In the genomic region with DNA sequence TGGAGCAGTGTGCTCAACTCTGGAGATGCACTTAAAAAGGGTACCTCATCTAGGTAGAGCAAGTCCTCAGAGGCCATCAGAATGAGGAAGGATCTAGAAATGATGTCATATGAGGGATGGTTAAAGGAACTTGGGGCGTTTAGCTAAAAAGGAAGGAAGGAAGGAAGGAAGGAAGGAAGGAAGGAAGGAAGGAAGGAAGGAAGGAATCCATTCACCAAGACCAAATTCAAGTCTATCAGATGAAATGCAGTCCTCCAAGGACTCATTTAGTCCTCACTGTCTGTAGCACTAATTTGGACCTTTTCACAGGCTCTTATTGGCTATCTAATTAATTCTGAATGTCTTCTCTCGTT, we compare ENCODE assay signal across 17 cellular contexts.
A peak's percentile ranks its signal among the peaks of the same experiment; 100 is the strongest.
DNase-seq lines count a peak whose midpoint lies in the region; ATAC-seq, FAIRE-seq and TF ChIP-seq lines count a peak whose summit lies in the region.
"Had no signal": no experiment of that assay in that cellular context is flagged by ENCODE, and none has a peak within 500 bp of the region (broad histone marks: within the 10 kb centered on the region; RNA-seq: fewer than 3 reads in every experiment).

No MANE protein-coding gene starts in this region.

- peak overlapping the region; percentile 74 for H3K4me2 ChIP-seq in GM12878 (ENCODE audit: control insufficient read depth, insufficient read depth)

- H4K20me1 ChIP-seq in GM12878 (ENCODE audit: control insufficient read depth, insufficient read depth) = no peaks in the 10 kb centered on the region

- intact Hi-C loops in GM12878 (cut with micrococcal nuclease; ENCODE audit: unreplicated experiment) = no loop called here
- intact Hi-C loops in stomach (cut with DNase I; ENCODE audit: low total_unique reads) = no loop called here

- peak overlapping the region; percentile 28 for H3K27ac ChIP-seq in GM12878 (ENCODE audit: control insufficient read depth, insufficient read depth)
- no peak overlapping the region for H3K27ac ChIP-seq in stomach
- H3K27ac ChIP-seq: gastroesophageal sphincter had no signal

- no peak for DNase-seq in GM12878 (ENCODE audit: low read depth, low spot score)
- DNase-seq in activated naive CD4-positive, alpha-beta T cell (lab: John Stamatoyannopoulos, UW) = no peak
- no peak for DNase-seq in left lobe of liver (ENCODE audit: low spot score)
- DNase-seq in stomach = no peak
- DNase-seq: activated CD4-positive, alpha-beta T cell treated with anti-CD3 and anti-CD28 coated beads, Interleukin-2, amount 50 U/mL, for 48 hours; activated gamma-delta T cell treated with Interleukin-2 at 50 U/mL for 16 hours; effector CD4-positive, alpha-beta T cell; kidney; PC-3; stimulated activated CD4-positive, alpha-beta T cell treated with anti-CD3 and anti-CD28 coated beads, Interleukin-4, amount 100 ng/mL, for 4 hours; stimulated activated naive CD4-positive, alpha-beta T cell treated with Interleukin-2 at 50 U/mL for 16 hours had no signal

- H3K9me3 ChIP-seq in GM12878 (replicated peaks; ENCODE audit: control insufficient read depth, insufficient read depth, low read length) (no peaks in the 10 kb centered on the region), stomach (no peaks in the 10 kb centered on the region)
- H3K9me3 ChIP-seq: gastroesophageal sphincter had no signal

- BruUV-seq in GM12878 (replicated peaks; lab: Mats Ljungman, UMichigan) = TSS peak; percentile 82

- SMC1A ChIA-PET in GM12878 (lab: Charles Lee; ENCODE audit: uncharacterized antibody, unreplicated experiment) = interaction anchor here (1.2 to 6.1 kb wide), 8 partner anchors 12 to 1190 kb away, joined by 3 to 77 read pairs (median 4); no protein-coding TSS in a partner anchor

- no peaks in the 10 kb centered on the region for H3K79me2 ChIP-seq in GM12878 (ENCODE audit: control insufficient read depth, insufficient read depth, low read length)

- no peak for TF ChIP-seq CTCF in GM12878 (IDR thresholded peaks at IDR 0.05 in 2 of 3, conservative IDR thresholded peaks at IDR 0.05 in 1 of 3; ENCODE audit: control insufficient read depth in 2 of 3, extremely low read depth in 1 of 3, insufficient read depth in 1 of 3, low read depth in 3 of 3, low read length in 3 of 3)
- no peak for TF ChIP-seq CTCF in stomach (IDR thresholded peaks at IDR 0.05)

- H3K27me3 ChIP-seq in GM12878 (replicated peaks in 1 of 2; ENCODE audit: control insufficient read depth in 2 of 2, insufficient read depth in 2 of 2, low read length in 1 of 2) = no peaks in the 10 kb centered on the region
- H3K27me3 ChIP-seq in stomach = peaks cover 0 to 11% (median 0%) of the 10 kb centered on the region in 3 donors

- RAD21 ChIA-PET in GM12878 (lab: Charles Lee; ENCODE audit: unreplicated experiment) = interaction anchor here (0.9 to 3.2 kb wide), 5 partner anchors 11 to 20 kb away, joined by 3 to 24 read pairs (median 10); no protein-coding TSS in a partner anchor

- TF ChIP-seq EP300 in GM12878 (IDR thresholded peaks at IDR 0.05; ENCODE audit: borderline replicate concordance in 1 of 2, control insufficient read depth in 1 of 2, low read depth in 2 of 2, low read length in 2 of 2) (no peak), stomach (IDR thresholded peaks at IDR 0.05) (no peak)

- TF ChIP-seq RAD21 in GM12878 (IDR thresholded peaks at IDR 0.05; ENCODE audit: insufficient read depth, low read depth, low read length) = no peak

- FAIRE-seq in GM12878 (lab: Jason Lieb, UNC) = peak; percentile 27
- FAIRE-seq: H1, kidney had no signal

- H3K9ac ChIP-seq in GM12878 (ENCODE audit: control insufficient read depth, insufficient read depth, low read length) = no peak overlapping the region; the same call in 1 of the 2 replicates

- peak; percentile 14 for ATAC-seq in GM18861 (IDR thresholded peaks at IDR 0.05; ENCODE audit: unreplicated experiment)
- ATAC-seq in GM21619 (IDR thresholded peaks at IDR 0.05; ENCODE audit: unreplicated experiment) = peak; percentile 16
- ATAC-seq in HG03442 (IDR thresholded peaks at IDR 0.05; ENCODE audit: unreplicated experiment) = peak; percentile 14
- peak; percentile 56 for ATAC-seq in GM12878
- ATAC-seq in left lobe of liver = no peak
- ATAC-seq in activated CD4-positive, CD25-positive, alpha-beta regulatory T cell treated with anti-CD3 and anti-CD28 coated beads, Interleukin-2, amount 50 U/mL, for 24 hours = no peak
- ATAC-seq: gastroesophageal sphincter, PC-3 had no signal

- CTCF ChIA-PET in GM12878 (lab: Yijun Ruan, JAX) = interaction anchor here (0.6 to 2.1 kb wide), 5 partner anchors 14 to 465 kb away, joined by 3 to 6 read pairs (median 4); no protein-coding TSS in a partner anchor

- POLR2A ChIA-PET in GM12878 (lab: Charles Lee) = interaction anchor here (0.6 to 2.0 kb wide), 5 partner anchors 9 to 142 kb away, joined by 3 to 11 read pairs (median 4); a partner anchor contains a TSS

- H3K4me1 ChIP-seq in GM12878 (ENCODE audit: control insufficient read depth, insufficient read depth, low read length) = peaks cover 29% of the 10 kb centered on the region
- no peaks in the 10 kb centered on the region for H3K4me1 ChIP-seq in stomach
- H3K4me1 ChIP-seq: gastroesophageal sphincter had no signal

- in situ Hi-C loops in GM12878 (cut with MboI) = no loop called here

- 0% methylated on average over 2 of the region's 2 CpGs for WGBS in GM12878 (ENCODE audit: insufficient coverage, insufficient replicate concordance, low lambda C conversion rate, missing lambda C conversion rate)
- WGBS in stomach, 5 donors = 58 to 75% (median 67%) methylated on average over 2 of the region's 2 CpGs

- no peak overlapping the region for H2AFZ ChIP-seq in GM12878 (ENCODE audit: control insufficient read depth, low read depth, low read length)

- TF ChIP-seq POLR2A in GM12878 (IDR thresholded peaks at IDR 0.05; ENCODE audit: low read depth, low read length) (no peak), stomach (IDR thresholded peaks at IDR 0.05) (no peak)

- no peaks in the 10 kb centered on the region for H3K36me3 ChIP-seq in GM12878 (ENCODE audit: control insufficient read depth in 2 of 2, insufficient read depth in 2 of 2, low read length in 1 of 2)
- H3K36me3 ChIP-seq in stomach = no peaks in the 10 kb centered on the region
- H3K36me3 ChIP-seq: gastroesophageal sphincter had no signal

- no peak overlapping the region for H3K4me3 ChIP-seq in GM12878
- no peak overlapping the region for H3K4me3 ChIP-seq in stomach
- H3K4me3 ChIP-seq: gastroesophageal sphincter had no signal

TF ChIP-seq in GM12878, 131 proteins besides CTCF, POLR2A, EP300 and RAD21 (continues in another document):
- no peak for TF ChIP-seq MXI1 (IDR thresholded peaks at IDR 0.05; ENCODE audit: low read depth, low read length)
- no peak for TF ChIP-seq CBX3 (IDR thresholded peaks at IDR 0.05; ENCODE audit: borderline replicate concordance, low read depth)
- TF ChIP-seq ETV6 (conservative IDR thresholded peaks at IDR 0.05 in 1 of 2, IDR thresholded peaks at IDR 0.05 in 1 of 2; ENCODE audit: borderline replicate concordance in 1 of 2, low read depth in 1 of 2) = peak in 1 of 2 experiments; percentile 99; a peak in 2 of 4 replicates
- TF ChIP-seq, protein P1, sequence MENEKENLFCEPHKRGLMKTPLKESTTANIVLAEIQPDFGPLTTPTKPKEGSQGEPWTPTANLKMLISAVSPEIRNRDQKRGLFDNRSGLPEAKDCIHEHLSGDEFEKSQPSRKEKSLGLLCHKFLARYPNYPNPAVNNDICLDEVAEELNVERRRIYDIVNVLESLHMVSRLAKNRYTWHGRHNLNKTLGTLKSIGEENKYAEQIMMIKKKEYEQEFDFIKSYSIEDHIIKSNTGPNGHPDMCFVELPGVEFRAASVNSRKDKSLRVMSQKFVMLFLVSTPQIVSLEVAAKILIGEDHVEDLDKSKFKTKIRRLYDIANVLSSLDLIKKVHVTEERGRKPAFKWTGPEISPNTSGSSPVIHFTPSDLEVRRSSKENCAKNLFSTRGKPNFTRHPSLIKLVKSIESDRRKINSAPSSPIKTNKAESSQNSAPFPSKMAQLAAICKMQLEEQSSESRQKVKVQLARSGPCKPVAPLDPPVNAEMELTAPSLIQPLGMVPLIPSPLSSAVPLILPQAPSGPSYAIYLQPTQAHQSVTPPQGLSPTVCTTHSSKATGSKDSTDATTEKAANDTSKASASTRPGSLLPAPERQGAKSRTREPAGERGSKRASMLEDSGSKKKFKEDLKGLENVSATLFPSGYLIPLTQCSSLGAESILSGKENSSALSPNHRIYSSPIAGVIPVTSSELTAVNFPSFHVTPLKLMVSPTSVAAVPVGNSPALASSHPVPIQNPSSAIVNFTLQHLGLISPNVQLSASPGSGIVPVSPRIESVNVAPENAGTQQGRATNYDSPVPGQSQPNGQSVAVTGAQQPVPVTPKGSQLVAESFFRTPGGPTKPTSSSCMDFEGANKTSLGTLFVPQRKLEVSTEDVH (IDR thresholded peaks at IDR 0.05; ENCODE audit: low read depth, partially characterized antibody) = no peak

Comparison
In these comparisons a context has a peak if more than half of its experiments do, and no peak if none do; other contexts are left out.
1. ATAC-seq: peak in GM18861 (single experiment), GM21619 (single experiment), HG03442 (single experiment) and GM12878 (single experiment); none in left lobe of liver (single experiment) and activated CD4-positive, CD25-positive, alpha-beta regulatory T cell treated with anti-CD3 and anti-CD28 coated beads, Interleukin-2, amount 50 U/mL, for 24 hours (0 of 2).